ENCODE assay signal across 8 cellular contexts in the genomic region with DNA sequence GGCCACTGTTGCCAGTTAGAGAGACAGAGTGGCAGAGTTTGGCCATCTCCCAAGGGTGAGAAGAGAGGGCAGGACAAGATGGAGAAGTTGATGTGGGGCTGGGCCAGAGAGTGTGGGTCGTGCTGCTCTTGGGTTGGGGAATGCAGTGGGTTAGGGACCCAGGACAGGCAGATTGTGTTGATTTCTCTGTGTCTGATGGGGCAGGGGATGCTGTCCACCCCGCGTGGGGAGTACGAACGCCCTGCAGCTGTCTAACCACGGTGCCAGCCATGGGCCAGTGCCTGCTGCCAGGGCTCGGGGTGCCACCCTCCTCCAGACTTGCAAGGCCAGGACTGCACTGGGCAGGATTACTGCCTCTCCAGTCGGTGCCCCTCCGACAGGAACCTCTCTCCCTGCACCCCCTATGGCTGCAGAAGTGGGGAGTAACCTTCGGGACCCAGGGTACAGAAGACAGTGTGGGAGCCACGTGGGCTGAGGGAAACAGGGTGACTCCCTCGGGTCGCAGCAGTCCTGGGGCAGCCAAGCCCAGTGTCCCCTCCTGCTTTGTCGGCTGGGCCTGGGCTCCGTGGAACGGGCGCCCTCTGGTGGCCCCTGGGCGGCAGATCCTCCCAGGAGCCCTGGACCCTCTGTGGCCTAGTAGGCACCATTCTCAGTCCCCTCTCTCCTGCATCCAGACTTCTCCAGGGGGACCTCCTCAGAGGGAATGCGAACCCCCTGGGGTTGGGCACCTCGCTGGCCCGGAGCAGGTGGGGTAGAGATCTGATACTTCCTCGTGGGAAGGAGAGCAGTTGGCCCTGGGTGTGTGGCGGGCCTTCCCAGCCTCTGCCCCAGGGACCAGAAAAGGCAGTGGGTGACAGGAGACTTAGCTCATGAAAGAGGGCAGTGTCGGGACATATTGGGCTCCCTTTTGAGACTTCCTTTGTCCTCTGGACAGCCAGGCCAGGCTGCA. TPM values are rescaled to one million over a fixed set of nuclear protein-coding genes. Genes with fewer than 3 reads are reported as not detected.
A peak's percentile ranks its signal among the peaks of the same experiment; 100 is the strongest.
DNase-seq lines count a peak whose midpoint lies in the region; ATAC-seq, FAIRE-seq and TF ChIP-seq lines count a peak whose summit lies in the region.

No MANE protein-coding gene starts in this region.

- peak; percentile 34 for ATAC-seq in activated CD8-positive, alpha-beta T cell treated with anti-CD3 and anti-CD28 coated beads, Interleukin-2, amount 10 ng/mL, durations not matched to agents 7 days and 5 days
- ATAC-seq in HG02798 (IDR thresholded peaks at IDR 0.05; ENCODE audit: poor library complexity, unreplicated experiment) = no peak

- H3K4me1 Mint-ChIP-seq in activated CD8-positive, alpha-beta T cell treated with anti-CD3 and anti-CD28 coated beads, Interleukin-2, amount 10 ng/mL, durations not matched to agents 7 days and 5 days (ENCODE audit: low read depth) = peaks cover 14% of the 10 kb centered on the region
- peaks cover 18% of the 10 kb centered on the region for H3K4me1 Mint-ChIP-seq in mesothelial cell of epicardium

- H3K4me3 ChIP-seq in H1 (ENCODE audit: extremely low read depth in 1 of 4, insufficient read depth in 2 of 4, low read depth in 3 of 4, low read length in 4 of 4) = no peak overlapping the region

- no peak overlapping the region for H3K23ac ChIP-seq in H1 (ENCODE audit: insufficient read length)

- no peak overlapping the region for H3K9ac ChIP-seq in H1 (replicated peaks in 1 of 4; ENCODE audit: extremely low read depth in 1 of 4, low read depth in 3 of 4, low read length in 3 of 4)

- no peaks in the 10 kb centered on the region for H3K36me3 Mint-ChIP-seq in activated CD8-positive, alpha-beta T cell treated with anti-CD3 and anti-CD28 coated beads, Interleukin-2, amount 10 ng/mL, durations not matched to agents 7 days and 5 days (ENCODE audit: low read depth)
- H3K36me3 Mint-ChIP-seq in mesothelial cell of epicardium = no peaks in the 10 kb centered on the region

- no peak overlapping the region for H4K91ac ChIP-seq in H1 (replicated peaks; ENCODE audit: insufficient read length, low read length)

- peaks cover 12% of the 10 kb centered on the region for H3K27me3 Mint-ChIP-seq in activated CD8-positive, alpha-beta T cell treated with anti-CD3 and anti-CD28 coated beads, Interleukin-2, amount 10 ng/mL, durations not matched to agents 7 days and 5 days (ENCODE audit: low read depth)
- peaks cover 12% of the 10 kb centered on the region for H3K27me3 Mint-ChIP-seq in mesothelial cell of epicardium (ENCODE audit: low read depth)

- H3K56ac ChIP-seq in H1 (replicated peaks; ENCODE audit: insufficient read length, low read depth, low read length) = no peak overlapping the region

- WGBS in H1 (ENCODE audit: extremely low coverage in 1 of 2, insufficient coverage in 1 of 2, insufficient read length in 1 of 2, insufficient replicate concordance in 2 of 2, low coverage in 1 of 2, low lambda C conversion rate in 2 of 2, missing lambda C conversion rate in 1 of 2), 2 experiments = 39% methylated on average over 23 of the region's 24 CpGs; no CpG with 5 or more reads in 1 of the 2 experiments

- no peak overlapping the region for H2BK20ac ChIP-seq in H1 (ENCODE audit: low read length)

- H3K79me2 ChIP-seq in H1 (ENCODE audit: control insufficient read depth in 1 of 2, insufficient read depth in 2 of 2, low read length in 2 of 2) = peaks cover 0 to 9% of the 10 kb centered on the region in 2 experiments; a peak in 1 of 4 replicates

- H2BK12ac ChIP-seq in H1 (ENCODE audit: low read depth, low read length) = no peak overlapping the region; the same call in 1 of the 2 replicates

- no peak overlapping the region for H4K5ac ChIP-seq in H1 (ENCODE audit: insufficient read length, low read depth, low read length)

- H3K18ac ChIP-seq in H1 (ENCODE audit: extremely low read depth, low read length) = no peak overlapping the region

- peak; percentile 13 for FAIRE-seq in H1 (lab: Jason Lieb, UNC)

- no peak for TF ChIP-seq EP300 in H1 (IDR thresholded peaks at IDR 0.05; ENCODE audit: borderline replicate concordance in 1 of 2, low read depth in 2 of 2, low read length in 2 of 2)

- no peak overlapping the region for H2BK5ac ChIP-seq in H1 (ENCODE audit: low read depth, low read length)

- peak overlapping the region; percentile 81; the same call in 1 of the 2 replicates for H2BK15ac ChIP-seq in H1 (ENCODE audit: low read length)

- H3K9me3 ChIP-seq in H1 (ENCODE audit: insufficient read depth in 2 of 2, low read depth in 1 of 2, low read length in 1 of 2) = no peaks in the 10 kb centered on the region

- H3K27ac ChIP-seq in H1 (ENCODE audit: low read depth, low read length) = no peak overlapping the region

- peak overlapping the region; percentile 16 for H3K27ac Mint-ChIP-seq in activated CD8-positive, alpha-beta T cell treated with anti-CD3 and anti-CD28 coated beads, Interleukin-2, amount 10 ng/mL, durations not matched to agents 7 days and 5 days
- peak overlapping the region; percentile 64 for H3K27ac Mint-ChIP-seq in mesothelial cell of epicardium

- peak; percentile 93 to 94 for TF ChIP-seq RAD21 in H1 (IDR thresholded peaks at IDR 0.05 in 1 of 2, conservative IDR thresholded peaks at IDR 0.05 in 1 of 2; ENCODE audit: low read depth in 2 of 2, low read length in 2 of 2)

- POLR2A ChIA-PET in activated CD8-positive, alpha-beta T cell treated with anti-CD3 and anti-CD28 coated beads, Interleukin-2, amount 10 ng/mL, durations not matched to agents 7 days and 5 days (lab: Charles Lee) = no interaction called here
- POLR2A ChIA-PET in H1 (lab: Charles Lee; ENCODE audit: partially characterized antibody) = no interaction called here

- peaks cover 24 to 35% of the 10 kb centered on the region in 2 experiments for H4K20me1 ChIP-seq in H1 (replicated peaks in 1 of 2; ENCODE audit: control insufficient read depth in 1 of 2, insufficient read depth in 2 of 2, low read length in 2 of 2)

- H3K4me3 Mint-ChIP-seq in activated CD8-positive, alpha-beta T cell treated with anti-CD3 and anti-CD28 coated beads, Interleukin-2, amount 10 ng/mL, durations not matched to agents 7 days and 5 days = no peak overlapping the region
- peak overlapping the region; percentile 65 for H3K4me3 Mint-ChIP-seq in mesothelial cell of epicardium

- peaks cover 0 to 18% (median 1%) of the 10 kb centered on the region in 4 experiments; a peak in 6 of 7 replicates for H3K4me1 ChIP-seq in H1 (replicated peaks in 1 of 4; ENCODE audit: control insufficient read depth in 3 of 4, insufficient read depth in 4 of 4, low read length in 3 of 4)

- H3K36me3 ChIP-seq in H1 (ENCODE audit: control insufficient read depth in 2 of 4, insufficient read depth in 4 of 4, low read length in 3 of 4) = no peaks in the 10 kb centered on the region; a peak in 1 of 8 replicates

- no peaks in the 10 kb centered on the region for H3K9me3 Mint-ChIP-seq in activated CD8-positive, alpha-beta T cell treated with anti-CD3 and anti-CD28 coated beads, Interleukin-2, amount 10 ng/mL, durations not matched to agents 7 days and 5 days (ENCODE audit: insufficient read depth)
- H3K9me3 Mint-ChIP-seq in mesothelial cell of epicardium = no peaks in the 10 kb centered on the region

- DNase-seq in activated gamma-delta T cell treated with Interleukin-2 at 50 U/mL for 16 hours = peak; percentile 60
- DNase-seq in activated gamma-delta T cell (lab: John Stamatoyannopoulos, UW) = no peak
- peak; percentile 24 for DNase-seq in NCI-H226
- peak; percentile 74 for DNase-seq in activated CD8-positive, alpha-beta T cell treated with anti-CD3 and anti-CD28 coated beads, Interleukin-2, amount 10 ng/mL, durations not matched to agents 7 days and 5 days
- DNase-seq in H1 (ENCODE audit: low read depth in 1 of 2, low spot score in 2 of 2) = peak in 1 of 2 experiments; percentile 86
- DNase-seq in mesothelial cell of epicardium (ENCODE audit: low spot score in 2 of 2, unreplicated experiment in 2 of 2) = peak in 1 of 2 experiments; percentile 84
- DNase-seq in stimulated activated CD8-positive, alpha-beta memory T cell treated with anti-CD3 and anti-CD28 coated beads, Interleukin-2, amount 100 ng/mL, for 48 hours (ENCODE audit: low read depth in 2 of 2) = peak; percentile 49 to 54

- no peak overlapping the region; a peak in 1 of 4 replicates for H3K4me2 ChIP-seq in H1 (ENCODE audit: insufficient read depth in 1 of 2, low read depth in 2 of 2, low read length in 2 of 2)

- TF ChIP-seq CTCF in H1 (IDR thresholded peaks at IDR 0.05; ENCODE audit: control extremely low read depth in 1 of 3, insufficient read depth in 1 of 3, low read depth in 1 of 3, low read length in 3 of 3) (peak in 2 of 3 experiments; percentile 92 to 93; a peak in 3 of 4 replicates), mesothelial cell of epicardium (IDR thresholded peaks at IDR 0.05; ENCODE audit: unreplicated experiment) (peak; percentile 83)

- H3K23me2 ChIP-seq in H1 (ENCODE audit: low read depth, low read length) = peaks cover 7% of the 10 kb centered on the region; the same call in 1 of the 2 replicates

- no peak overlapping the region for H4K8ac ChIP-seq in H1 (ENCODE audit: extremely low read depth, insufficient read depth, low read length)

- H3K27me3 ChIP-seq in H1 (replicated peaks in 1 of 4; ENCODE audit: control insufficient read depth in 3 of 4, extremely low read depth in 1 of 4, insufficient read depth in 3 of 4, low read length in 3 of 4) = peaks cover 14 to 34% (median 22%) of the 10 kb centered on the region in 4 experiments

- H3K14ac ChIP-seq in H1 (ENCODE audit: insufficient read length) = no peak overlapping the region

- TF ChIP-seq POLR2A in H1 (IDR thresholded peaks at IDR 0.05; ENCODE audit: control extremely low read depth in 1 of 2, low read depth in 2 of 2, low read length in 2 of 2) = no peak

- no peak overlapping the region for H2BK120ac ChIP-seq in H1 (replicated peaks; ENCODE audit: low read depth, low read length)

- H3K4ac ChIP-seq in H1 (replicated peaks; ENCODE audit: insufficient read length, low read depth, low read length) = no peak overlapping the region

- no peak overlapping the region for H2AFZ ChIP-seq in H1 (ENCODE audit: low read length)

- CTCF ChIA-PET in activated CD8-positive, alpha-beta T cell treated with anti-CD3 and anti-CD28 coated beads, Interleukin-2, amount 10 ng/mL, durations not matched to agents 7 days and 5 days (lab: Charles Lee) = interaction anchor here (1.1 to 1.4 kb wide), 2 partner anchors 206 to 377 kb away, joined by 5 read pairs; no protein-coding TSS in a partner anchor
- CTCF ChIA-PET in H1 (lab: Charles Lee; ENCODE audit: partially characterized antibody) = interaction anchor here (0.6 to 2.1 kb wide), 11 partner anchors 9 to 377 kb away, joined by 3 to 13 read pairs (median 5); no protein-coding TSS in a partner anchor

- no peak overlapping the region for H2AK5ac ChIP-seq in H1 (ENCODE audit: low read depth, low read length)

- peaks cover 5% of the 10 kb centered on the region; the same call in 1 of the 2 replicates for H3K79me1 ChIP-seq in H1 (ENCODE audit: low read depth, low read length)

RNA-seq across cellular contexts. Expression of a gene that starts 2.7 kb away (rescaled TPM):
- 1 to 10 TPM; 4.4 to 5.7 TPM for total RNA-seq in activated CD8-positive, alpha-beta T cell treated with anti-CD3 and anti-CD28 coated beads, Interleukin-2, amount 10 ng/mL, durations not matched to agents 7 days and 5 days
- total RNA-seq in H1 (2021; fragmentation: NEBNext Ultra II Directional; extraction: Animal tissue kit (Norgen Biotek cat#: 25700)) = 28.3 and 31.9 TPM in 2 replicates
- 21.9 and 30.2 TPM in 2 replicates for polyA plus RNA-seq in H1 (2011; rRNA removed)
- 22.1 TPM for polyA plus RNA-seq in H1 (2011; cell fraction: cytosol; rRNA removed)
- polyA plus RNA-seq in H1 (2011; cell fraction: nucleus; rRNA removed) = 47.6 TPM
- polyA plus RNA-seq in H1 (2012, experiment 1 of 2) = 18.4 to 31.5 TPM (median 29.5 TPM) in 4 replicates
- polyA plus RNA-seq in H1 (2012, experiment 2 of 2) = 27.9 TPM
- 42.0 TPM for polyA plus RNA-seq in H1 (2013, experiment 1 of 2)
- polyA plus RNA-seq in H1 (2013, experiment 2 of 2) = 37.4 TPM
- polyA minus RNA-seq in H1 (2011; rRNA and poly(A)+ RNA removed) = 14.3 and 16.0 TPM in 2 replicates
- 29.2 TPM for polyA minus RNA-seq in H1 (2011; cell fraction: cytosol; rRNA and poly(A)+ RNA removed)
- 22.9 TPM for polyA minus RNA-seq in H1 (2011; cell fraction: nucleus; rRNA and poly(A)+ RNA removed)
- total RNA-seq in mesothelial cell of epicardium = 86.1 to 89.7 TPM (median 88.0 TPM) in 3 replicates
